Comparison of ENCODE assay signal across 8 cellular contexts in genomic region chr19:55677572-55678028, GRCh38. TPM values are rescaled to one million over a fixed set of nuclear protein-coding genes. Genes with fewer than 3 reads are reported as not detected.
DNase-seq lines count a peak whose midpoint lies in the region; ATAC-seq and TF ChIP-seq lines count a peak whose summit lies in the region.

No MANE protein-coding gene starts in this region.

- H3K79me2 ChIP-seq in MM.1S (ENCODE audit: low read length) (peaks cover 84% of the 10 kb centered on the region), neural cell (replicated peaks; ENCODE audit: insufficient read depth, low read length) (peaks cover 57% of the 10 kb centered on the region)

- H4K20me1 ChIP-seq in MM.1S (ENCODE audit: insufficient read depth, low read length) (no peaks in the 10 kb centered on the region), neural cell (ENCODE audit: insufficient read depth) (no peaks in the 10 kb centered on the region)

- no peak for DNase-seq in CD8-positive, alpha-beta memory T cell
- DNase-seq in MM.1S = no peak
- no peak for DNase-seq in colonic mucosa
- DNase-seq in erythroblast (lab: John Stamatoyannopoulos, UW) = no peak
- DNase-seq in G401 (ENCODE audit: low spot score) = no peak
- DNase-seq in NCI-H2171 treated with DMSO at 0.1 percent for 48 hours (lab: John Stamatoyannopoulos, UW) = no peak

- H3K9me2 ChIP-seq in MM.1S (replicated peaks; ENCODE audit: insufficient read depth, low read length) (no peaks in the 10 kb centered on the region), neural cell (ENCODE audit: insufficient read depth, low read length) (no peaks in the 10 kb centered on the region)

- ATAC-seq in HG02588 (IDR thresholded peaks at IDR 0.05; ENCODE audit: unreplicated experiment) = no peak

- no peak for TF ChIP-seq RAD21 in neural cell (conservative IDR thresholded peaks at IDR 0.05)

- TF ChIP-seq EP300 in neural cell (conservative IDR thresholded peaks at IDR 0.05; ENCODE audit: poor library complexity, severe bottlenecking) = no peak

- H3K36me3 Mint-ChIP-seq in CD8-positive, alpha-beta memory T cell = peaks cover 0 to 73% (median 9%) of the 10 kb centered on the region in 3 donors

- H3K9ac ChIP-seq in MM.1S (ENCODE audit: low read length) = peak overlapping the region; percentile 85; the same call in 1 of the 2 replicates
- H3K9ac ChIP-seq in colonic mucosa (ENCODE audit: low read depth in 2 of 2, low read length in 2 of 2) = peak overlapping the region in 1 of 2 donors; percentile 99
- H3K9ac ChIP-seq in neural cell (ENCODE audit: low read length) = no peak overlapping the region

- H3K4me2 ChIP-seq in MM.1S (ENCODE audit: low read depth, low read length) = peak overlapping the region; percentile 55
- H3K4me2 ChIP-seq in neural cell (ENCODE audit: low read length) = no peak overlapping the region

- no peaks in the 10 kb centered on the region for H3K9me3 ChIP-seq in CD8-positive, alpha-beta memory T cell (ENCODE audit: low read length)
- H3K9me3 ChIP-seq in MM.1S (replicated peaks; ENCODE audit: insufficient read depth, low read length) (no peaks in the 10 kb centered on the region), colonic mucosa (no peaks in the 10 kb centered on the region), neural cell (ENCODE audit: low read length) (no peaks in the 10 kb centered on the region)

- peaks cover 38 to 77% (median 41%) of the 10 kb centered on the region in 3 donors for H3K4me1 Mint-ChIP-seq in CD8-positive, alpha-beta memory T cell

- peak overlapping the region; percentile 16 to 92 (median 56) for H3K4me3 Mint-ChIP-seq in CD8-positive, alpha-beta memory T cell

- H2AFZ ChIP-seq in MM.1S (ENCODE audit: low read length) (no peak overlapping the region), neural cell (ENCODE audit: low read depth, low read length) (no peak overlapping the region)

- no peaks in the 10 kb centered on the region for H3K27me3 ChIP-seq in CD8-positive, alpha-beta memory T cell (ENCODE audit: insufficient read depth, low read length, poor library complexity, severe bottlenecking)
- H3K27me3 ChIP-seq in MM.1S (replicated peaks; ENCODE audit: insufficient read depth, low read length) (no peaks in the 10 kb centered on the region), colonic mucosa (no peaks in the 10 kb centered on the region), neural cell (ENCODE audit: insufficient read depth, low read depth, low read length) (no peaks in the 10 kb centered on the region)

- H3K4me1 ChIP-seq in CD8-positive, alpha-beta memory T cell (ENCODE audit: insufficient read depth, low read length) = peaks cover 27% of the 10 kb centered on the region
- H3K4me1 ChIP-seq in MM.1S (ENCODE audit: low read length) (peaks cover 27% of the 10 kb centered on the region), colonic mucosa (peaks cover 29% of the 10 kb centered on the region)

- no peaks in the 10 kb centered on the region for H3K9me3 Mint-ChIP-seq in CD8-positive, alpha-beta memory T cell

- CTCF ChIA-PET in CD8-positive, alpha-beta memory T cell (lab: Charles Lee) = no interaction called here

- H3K27ac ChIP-seq in CD8-positive, alpha-beta memory T cell (ENCODE audit: low read depth, low read length) = no peak overlapping the region
- H3K27ac ChIP-seq in MM.1S (ENCODE audit: low read length) (peak overlapping the region; percentile 87), colonic mucosa (peak overlapping the region; percentile 66), neural cell (ENCODE audit: low read length) (no peak overlapping the region)

- no peak for TF ChIP-seq POLR2A in erythroblast (IDR thresholded peaks at IDR 0.05; ENCODE audit: low read length)

- H3F3A ChIP-seq in MM.1S (ENCODE audit: insufficient read depth, low read length) = peaks cover 35% of the 10 kb centered on the region
- no peaks in the 10 kb centered on the region for H3F3A ChIP-seq in neural cell (ENCODE audit: insufficient read depth, low read length, poor library complexity, severe bottlenecking)

- TF ChIP-seq CTCF in MM.1S (IDR thresholded peaks at IDR 0.05; ENCODE audit: low read length) (no peak), colonic mucosa (IDR thresholded peaks at IDR 0.05) (no peak), neural cell (IDR thresholded peaks at IDR 0.05; ENCODE audit: poor library complexity, severe bottlenecking) (no peak)

- peak overlapping the region in 7 of 8 donors; percentile 28 to 98 (median 77) for H3K27ac Mint-ChIP-seq in CD8-positive, alpha-beta memory T cell

- in situ Hi-C loops in G401 (cut with HindIII; ENCODE audit: low sequenced_read_pairs) = no loop called here

- intact Hi-C loops in colonic mucosa (cut with DNase I) = no loop called here

- no peak overlapping the region for H3K4me3 ChIP-seq in CD8-positive, alpha-beta memory T cell (ENCODE audit: low read length)
- H3K4me3 ChIP-seq in MM.1S (ENCODE audit: low read length) (peak overlapping the region; percentile 75), colonic mucosa (peak overlapping the region; percentile 6), neural cell (ENCODE audit: low read length) (peak overlapping the region; percentile 92)

- peaks cover 0 to 3% of the 10 kb centered on the region in 2 donors for H3K27me3 Mint-ChIP-seq in CD8-positive, alpha-beta memory T cell

- POLR2A ChIA-PET in CD8-positive, alpha-beta memory T cell (lab: Charles Lee) = no interaction called here

- peaks cover 30% of the 10 kb centered on the region for H3K36me3 ChIP-seq in CD8-positive, alpha-beta memory T cell (ENCODE audit: insufficient read depth, low read length)
- H3K36me3 ChIP-seq in MM.1S (replicated peaks; ENCODE audit: insufficient read depth, low read length) (0 out of 2 replicates have a peak, but pooled peaks cover 6% of the 10 kb centered on the region), colonic mucosa (no peaks in the 10 kb centered on the region), neural cell (ENCODE audit: insufficient read depth, low read length) (peaks cover 8% of the 10 kb centered on the region)

TF ChIP-seq in neural cell, 6 proteins besides CTCF, POLR2A, EP300 and RAD21:
- TF ChIP-seq EZH2 (IDR thresholded peaks at IDR 0.05; ENCODE audit: borderline replicate concordance, insufficient read depth, low read length, poor library complexity, severe bottlenecking) = no peak
- TF ChIP-seq MXI1 (conservative IDR thresholded peaks at IDR 0.05; ENCODE audit: poor library complexity, severe bottlenecking) = no peak
- TF ChIP-seq POLR2AphosphoS5 (IDR thresholded peaks at IDR 0.05) = no peak
- no peak for TF ChIP-seq SMC3 (conservative IDR thresholded peaks at IDR 0.05; ENCODE audit: poor library complexity)
- TF ChIP-seq REST (IDR thresholded peaks at IDR 0.05; ENCODE audit: borderline replicate concordance) = no peak
- TF ChIP-seq TAF1 (IDR thresholded peaks at IDR 0.05; ENCODE audit: low read depth) = no peak

RNA-seq across cellular contexts. Expression of gene EPN1, which starts 2.6 kb away (rescaled TPM):
- total RNA-seq in CD8-positive, alpha-beta memory T cell = 10 to 100 TPM; 39.0 to 40.2 TPM
- 20.2 TPM for polyA plus RNA-seq in CD8-positive, alpha-beta memory T cell
- 100 to 1,000 TPM; 257 to 259 TPM for total RNA-seq in colonic mucosa
- 21.0 and 23.6 TPM in 2 replicates for polyA plus RNA-seq in neural cell
- polyA minus RNA-seq in neural cell = 40.5 and 48.5 TPM in 2 replicates
- total RNA-seq in G401 (2014; rRNA removed; shearing (Covaris generic)) = 40.6 and 89.1 TPM in 2 replicates

RNA-seq across cellular contexts. Expression of gene U2AF2, which starts 22.8 kb away (rescaled TPM):
- total RNA-seq in CD8-positive, alpha-beta memory T cell = 100 to 1,000 TPM; 374 to 386 TPM
- 9.5 TPM for polyA plus RNA-seq in CD8-positive, alpha-beta memory T cell
- total RNA-seq in colonic mucosa = 100 to 1,000 TPM; 146 to 289 TPM
- polyA plus RNA-seq in neural cell = 129 and 158 TPM in 2 replicates
- polyA minus RNA-seq in neural cell = 83.0 and 107 TPM in 2 replicates
- total RNA-seq in G401 (2014; rRNA removed; shearing (Covaris generic)) = 239 and 262 TPM in 2 replicates

RNA-seq across cellular contexts. Expression of gene CCDC106, which starts 29.6 kb away (rescaled TPM):
- total RNA-seq in CD8-positive, alpha-beta memory T cell = 1 to 10 TPM; 2.0 to 2.2 TPM
- 0.54 TPM for polyA plus RNA-seq in CD8-positive, alpha-beta memory T cell
- total RNA-seq in colonic mucosa = 1 to 10 TPM; 2.6 to 4.8 TPM
- 33.8 and 40.7 TPM in 2 replicates for polyA plus RNA-seq in neural cell
- polyA minus RNA-seq in neural cell = 24.1 and 24.4 TPM in 2 replicates
- total RNA-seq in G401 (2014; rRNA removed; shearing (Covaris generic)) = 24.9 and 29.0 TPM in 2 replicates

RNA-seq across cellular contexts. Expression of gene ZNF581, which starts 34.2 kb away (rescaled TPM):
- 10 to 100 TPM; 32.8 to 34.4 TPM for total RNA-seq in CD8-positive, alpha-beta memory T cell
- polyA plus RNA-seq in CD8-positive, alpha-beta memory T cell = 23.4 TPM
- 10 to 100 TPM; 16.0 to 20.3 TPM for total RNA-seq in colonic mucosa
- 14.8 and 15.3 TPM in 2 replicates for polyA plus RNA-seq in neural cell
- 7.6 and 12.4 TPM in 2 replicates for polyA minus RNA-seq in neural cell
- 31.0 and 53.7 TPM in 2 replicates for total RNA-seq in G401 (2014; rRNA removed; shearing (Covaris generic))

RNA-seq across cellular contexts. Expression of gene ZNF580, which starts 36.8 kb away (rescaled TPM):
- 10 to 100 TPM; 39.6 to 41.3 TPM for total RNA-seq in CD8-positive, alpha-beta memory T cell
- 15.2 TPM for polyA plus RNA-seq in CD8-positive, alpha-beta memory T cell
- 10 to 100 TPM; 18.0 to 28.6 TPM for total RNA-seq in colonic mucosa
- 11.7 and 17.3 TPM in 2 replicates for polyA plus RNA-seq in neural cell
- polyA minus RNA-seq in neural cell = 4.4 and 5.1 TPM in 2 replicates
- total RNA-seq in G401 (2014; rRNA removed; shearing (Covaris generic)) = 5.1 and 17.4 TPM in 2 replicates

Comparison
In these comparisons a context has a peak if more than half of its experiments do, and no peak if none do; other contexts are left out.
1. H3K27ac ChIP-seq: peak in MM.1S (single experiment) and colonic mucosa (single experiment); none in CD8-positive, alpha-beta memory T cell (single experiment) and neural cell (single experiment).